In genomic region chr17:78269893-78270490, GRCh38 we compare ENCODE assay signal across 2 cellular contexts.
TF ChIP-seq lines count a peak whose summit lies in the region.

No MANE protein-coding gene starts in this region.

TF ChIP-seq in GM23338, 12 proteins besides CTCF, POLR2A, EP300 and RAD21:
- TF ChIP-seq NANOG (IDR thresholded peaks at IDR 0.05; ENCODE audit: borderline replicate concordance) (no peak), CREB1 (CRISPR knock-in tag; IDR thresholded peaks at IDR 0.05; ENCODE audit: low read depth) (no peak), REST (IDR thresholded peaks at IDR 0.05; ENCODE audit: unreplicated experiment) (no peak), EZH2phosphoT487 (IDR thresholded peaks at IDR 0.05; ENCODE audit: unreplicated experiment) (no peak)
- TF ChIP-seq, protein P1, sequence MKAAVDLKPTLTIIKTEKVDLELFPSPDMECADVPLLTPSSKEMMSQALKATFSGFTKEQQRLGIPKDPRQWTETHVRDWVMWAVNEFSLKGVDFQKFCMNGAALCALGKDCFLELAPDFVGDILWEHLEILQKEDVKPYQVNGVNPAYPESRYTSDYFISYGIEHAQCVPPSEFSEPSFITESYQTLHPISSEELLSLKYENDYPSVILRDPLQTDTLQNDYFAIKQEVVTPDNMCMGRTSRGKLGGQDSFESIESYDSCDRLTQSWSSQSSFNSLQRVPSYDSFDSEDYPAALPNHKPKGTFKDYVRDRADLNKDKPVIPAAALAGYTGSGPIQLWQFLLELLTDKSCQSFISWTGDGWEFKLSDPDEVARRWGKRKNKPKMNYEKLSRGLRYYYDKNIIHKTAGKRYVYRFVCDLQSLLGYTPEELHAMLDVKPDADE (IDR thresholded peaks at IDR 0.05), result no peak

TF ChIP-seq in IMR-90, 13 proteins besides CTCF, POLR2A, EP300 and RAD21:
- no peak for TF ChIP-seq CHD1 (IDR thresholded peaks at IDR 0.05; ENCODE audit: low read depth, low read length)
- no peak for TF ChIP-seq MXI1 (IDR thresholded peaks at IDR 0.05; ENCODE audit: borderline replicate concordance, low read depth, low read length)
- TF ChIP-seq RCOR1 (IDR thresholded peaks at IDR 0.05; ENCODE audit: insufficient replicate concordance, low read length), result no peak
- TF ChIP-seq NFE2L2 (IDR thresholded peaks at IDR 0.05; ENCODE audit: low read depth, low read length), result no peak
- no peak for TF ChIP-seq CEBPB (IDR thresholded peaks at IDR 0.05; ENCODE audit: low read depth, low read length)
- TF ChIP-seq MAFK (IDR thresholded peaks at IDR 0.05; ENCODE audit: low read depth, low read length), result no peak
- no peak for TF ChIP-seq MAZ (IDR thresholded peaks at IDR 0.05; ENCODE audit: borderline replicate concordance, low read depth, low read length)
